In genomic region chr7:71566991-71567390, GRCh38 we compare ENCODE assay signal across 24 cellular contexts.
A peak's percentile ranks its signal among the peaks of the same experiment; 100 is the strongest.
DNase-seq lines count a peak whose midpoint lies in the region; ATAC-seq and TF ChIP-seq lines count a peak whose summit lies in the region.
"Had no signal": no experiment of that assay in that cellular context is flagged by ENCODE, and none has a peak within 500 bp of the region (broad histone marks: within the 10 kb centered on the region; RNA-seq: fewer than 3 reads in every experiment).

No MANE protein-coding gene starts in this region.

- no peaks in the 10 kb centered on the region for H3K4me1 ChIP-seq in H9 (ENCODE audit: insufficient read depth, low read length)
- H3K4me1 ChIP-seq: BE2C, BLaER1 had no signal

- no peak for ATAC-seq in HG03280 (IDR thresholded peaks at IDR 0.05; ENCODE audit: unreplicated experiment)
- no peak for ATAC-seq in GM19455 (IDR thresholded peaks at IDR 0.05; ENCODE audit: unreplicated experiment)

- no peak overlapping the region for H2BK20ac ChIP-seq in H9 (ENCODE audit: low read depth, low read length, poor library complexity, severe bottlenecking)

- H3K79me2 ChIP-seq in H9 (ENCODE audit: insufficient read depth, low read length), result no peaks in the 10 kb centered on the region

- no peaks in the 10 kb centered on the region for H3K23me2 ChIP-seq in H9 (ENCODE audit: insufficient read length, low read depth, low read length, poor library complexity, severe bottlenecking)

- no peak overlapping the region for H2BK120ac ChIP-seq in H9 (ENCODE audit: low read depth, low read length, poor library complexity, severe bottlenecking)

- peaks cover 3% of the 10 kb centered on the region in 2 experiments; a peak in 3 of 5 replicates for H3K9me3 Mint-ChIP-seq in H9
- H3K9me3 Mint-ChIP-seq in neural crest cell, result peaks cover 3% of the 10 kb centered on the region

- no peaks in the 10 kb centered on the region for H3K27me3 ChIP-seq in H9 (ENCODE audit: insufficient read depth, low read length)
- H3K27me3 ChIP-seq: BE2C, BLaER1 had no signal

- H3K4me2 ChIP-seq in H9 (ENCODE audit: insufficient read depth, insufficient read length, low read length), result no peak overlapping the region
- H3K4me2 ChIP-seq: BLaER1 had no signal

- H4K5ac ChIP-seq in H9 (ENCODE audit: insufficient read length, low read depth, low read length), result no peak overlapping the region

- no peak overlapping the region for H2BK15ac ChIP-seq in H9 (ENCODE audit: low read depth, low read length)

- peak; percentile 69 for DNase-seq in G401 (ENCODE audit: low spot score)
- DNase-seq in H9, result no peak
- DNase-seq in cerebellum (ENCODE audit: low spot score), result peak; percentile 57
- no peak for DNase-seq in neural crest cell (ENCODE audit: low read depth, low spot score)
- no peak for DNase-seq in activated CD4-positive, alpha-beta T cell treated with anti-CD3 and anti-CD28 coated beads for 4 hours
- no peak for DNase-seq in NCI-H2171 treated with DMSO at 0.1 percent for 48 hours (lab: John Stamatoyannopoulos, UW)
- DNase-seq: 8988T; ACHN; BE2C; CD4-positive, alpha-beta memory T cell; CD4-positive, CD25-positive, alpha-beta regulatory T cell; CD8-positive, alpha-beta memory T cell; COR-L47; DMS 273 treated with DMSO at 0.1 percent for 48 hours; DMS153; DMS53; DMS79; DND-41; EL; GF-D8 had no signal

- no peak overlapping the region for H2BK12ac ChIP-seq in H9 (ENCODE audit: insufficient read length, low read depth, low read length)

- no peak overlapping the region for H3K14ac ChIP-seq in H9 (ENCODE audit: insufficient read depth, low read length)

- no peak overlapping the region for H4K91ac ChIP-seq in H9 (ENCODE audit: insufficient read length, low read depth, low read length)

- H3K4me3 Mint-ChIP-seq in H9, result no peak overlapping the region
- H3K4me3 Mint-ChIP-seq in neural crest cell, result no peak overlapping the region
- H3K4me3 Mint-ChIP-seq: CD14-positive monocyte; CD4-positive, alpha-beta memory T cell; CD4-positive, CD25-positive, alpha-beta regulatory T cell; CD8-positive, alpha-beta memory T cell had no signal

- H3K27me3 Mint-ChIP-seq in H9 (ENCODE audit: low read depth) (no peaks in the 10 kb centered on the region), neural crest cell (ENCODE audit: low read depth) (no peaks in the 10 kb centered on the region)
- H3K27me3 Mint-ChIP-seq: CD4-positive, alpha-beta memory T cell; CD4-positive, CD25-positive, alpha-beta regulatory T cell had no signal

- no peak overlapping the region for H2AFZ ChIP-seq in H9 (ENCODE audit: low read length)

- H3K36me3 Mint-ChIP-seq in H9 (ENCODE audit: insufficient read depth in 1 of 3, low read depth in 3 of 3), result peaks cover 6 to 17% (median 12%) of the 10 kb centered on the region in 3 experiments; a peak in 6 of 7 replicates
- H3K36me3 Mint-ChIP-seq in neural crest cell (ENCODE audit: low read depth), result no peaks in the 10 kb centered on the region
- H3K36me3 Mint-ChIP-seq: CD14-positive monocyte; CD4-positive, alpha-beta memory T cell; CD4-positive, CD25-positive, alpha-beta regulatory T cell; CD8-positive, alpha-beta memory T cell had no signal

- no peak overlapping the region for H3K27ac ChIP-seq in H9 (ENCODE audit: insufficient read length, low read depth, low read length)
- H3K27ac ChIP-seq: BLaER1 had no signal

- H3K4me1 Mint-ChIP-seq in H9, result peaks cover 8 to 9% of the 10 kb centered on the region in 2 experiments
- peaks cover 5% of the 10 kb centered on the region for H3K4me1 Mint-ChIP-seq in neural crest cell
- H3K4me1 Mint-ChIP-seq: CD14-positive monocyte; CD4-positive, alpha-beta memory T cell; CD4-positive, CD25-positive, alpha-beta regulatory T cell; CD8-positive, alpha-beta memory T cell had no signal

- no peaks in the 10 kb centered on the region for H3K79me1 ChIP-seq in H9 (ENCODE audit: insufficient read depth, low read depth, low read length, poor library complexity, severe bottlenecking)

- WGBS in H9 (ENCODE audit: extremely low coverage, insufficient read length, low lambda C conversion rate), result no CpG with 5 or more reads among the region's 6 CpGs

- H3T11ph ChIP-seq in H9 (ENCODE audit: low read length), result no peak overlapping the region

- in situ Hi-C loops in G401 (cut with HindIII; ENCODE audit: low sequenced_read_pairs), result no loop called here

- no peak overlapping the region for H2BK5ac ChIP-seq in H9 (ENCODE audit: insufficient read length, low read length)

- TF ChIP-seq CTCF in H9 (conservative IDR thresholded peaks at IDR 0.05) (no peak), neural crest cell (conservative IDR thresholded peaks at IDR 0.05) (no peak)

- no peak overlapping the region for H3K23ac ChIP-seq in H9 (ENCODE audit: insufficient read length, low read depth, low read length)

- H3K18ac ChIP-seq in H9 (ENCODE audit: insufficient read length, low read depth, low read length), result no peak overlapping the region

- no peak overlapping the region for H3K4ac ChIP-seq in H9 (ENCODE audit: low read depth, low read length)

- no peak overlapping the region for H3K56ac ChIP-seq in H9 (ENCODE audit: insufficient read length, low read depth, low read length)

- peak overlapping the region; percentile 16 for H3K9ac ChIP-seq in H9 (ENCODE audit: extremely low read depth, insufficient read length, low read length)
- H3K9ac ChIP-seq: BLaER1 had no signal

- no peaks in the 10 kb centered on the region for H4K20me1 ChIP-seq in H9 (ENCODE audit: control insufficient read depth, insufficient read depth, insufficient read length)
- H4K20me1 ChIP-seq: BLaER1 had no signal

- H3K9me3 ChIP-seq in H9 (ENCODE audit: control insufficient read depth, low read depth, low read length), result no peaks in the 10 kb centered on the region
- H3K9me3 ChIP-seq: BE2C, BLaER1 had no signal

- H2AK5ac ChIP-seq in H9 (ENCODE audit: insufficient read length, low read length), result no peak overlapping the region

- no peak overlapping the region for H4K8ac ChIP-seq in H9 (replicated peaks; ENCODE audit: insufficient read length, low read depth, low read length)

- H3K27ac Mint-ChIP-seq in H9 (0 out of 7 replicates have a peak overlapping the region, but pooled peaks of 1 of the 3 experiments have one; percentile 60), neural crest cell (ENCODE audit: unreplicated experiment) (peak overlapping the region; percentile 31)
- H3K27ac Mint-ChIP-seq: CD14-positive monocyte; CD4-positive, alpha-beta memory T cell; CD4-positive, CD25-positive, alpha-beta regulatory T cell; CD8-positive, alpha-beta memory T cell had no signal

Comparison
In these comparisons a context has a peak if more than half of its experiments do, and no peak if none do; other contexts are left out.
1. DNase-seq: peak in G401 (single experiment) and cerebellum (single experiment); none in H9 (single experiment), neural crest cell (single experiment), activated CD4-positive, alpha-beta T cell treated with anti-CD3 and anti-CD28 coated beads for 4 hours (0 of 2) and NCI-H2171 treated with DMSO at 0.1 percent for 48 hours (single experiment).